14 cellular contexts compared by ENCODE assay signal in the genomic region with DNA sequence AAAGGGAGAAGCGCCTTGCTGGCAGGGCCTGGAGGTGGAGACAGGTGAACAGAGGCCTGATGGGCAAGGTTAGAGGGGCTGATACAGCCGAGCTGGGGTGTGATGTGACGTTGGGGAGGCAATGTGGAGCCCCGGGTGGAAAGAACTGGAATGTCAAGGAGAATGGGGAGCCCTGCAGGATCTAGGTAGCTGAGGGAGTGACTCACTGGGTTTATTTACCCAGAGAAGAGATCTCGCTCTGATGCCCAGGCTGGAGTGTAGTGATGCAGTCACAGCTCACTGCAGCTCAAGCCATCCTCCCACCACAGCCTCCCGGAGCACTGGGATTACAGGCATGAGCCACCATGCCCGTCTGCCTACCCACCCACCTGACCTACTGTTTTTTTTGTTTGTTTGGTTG. TPM values are rescaled to one million over a fixed set of nuclear protein-coding genes. Genes with fewer than 3 reads are reported as not detected.
DNase-seq lines count a peak whose midpoint lies in the region; ATAC-seq, FAIRE-seq and TF ChIP-seq lines count a peak whose summit lies in the region.
"Had no signal": no experiment of that assay in that cellular context is flagged by ENCODE, and none has a peak within 500 bp of the region (broad histone marks: within the 10 kb centered on the region; RNA-seq: fewer than 3 reads in every experiment).

No MANE protein-coding gene starts in this region.

- no peak overlapping the region for H3K9ac ChIP-seq in neural progenitor cell

- no peak for DNase-seq in activated CD8-positive, alpha-beta T cell treated with anti-CD3 and anti-CD28 coated beads for 36 hours
- DNase-seq in activated CD8-positive, alpha-beta T cell treated with anti-CD3 and anti-CD28 coated beads, Interleukin-2, amount 10 ng/mL, durations not matched to agents 7 days and 5 days: no peak
- DNase-seq in HTR-8/SVneo (ENCODE audit: insufficient read length, low spot score) (peak; percentile 36), neural progenitor cell (ENCODE audit: low spot score) (no peak), nucleus accumbens (lab: John Stamatoyannopoulos, UW) (no peak), lower lobe of right lung (no peak), DMS153 treated with DMSO at 0.1 percent for 48 hours (lab: John Stamatoyannopoulos, UW; ENCODE audit: unreplicated experiment) (no peak)
- DNase-seq: DND-41; left colon; NCI-H2171; stimulated activated CD4-positive, alpha-beta T cell treated with anti-CD3 and anti-CD28 coated beads, Interleukin-12 subunit alpha, Interleukin-12 subunit beta, amount 100 ng/mL, for 4 hours; upper lobe of left lung had no signal

- CTCF ChIA-PET in activated CD8-positive, alpha-beta T cell treated with anti-CD3 and anti-CD28 coated beads for 36 hours (lab: Charles Lee): no interaction called here
- CTCF ChIA-PET in activated CD8-positive, alpha-beta T cell treated with anti-CD3 and anti-CD28 coated beads, Interleukin-2, amount 10 ng/mL, durations not matched to agents 7 days and 5 days (lab: Charles Lee): interaction anchor here (2.5 kb wide), 1 partner anchor 30 kb away, joined by 8 read pairs; no protein-coding TSS in a partner anchor

- no peaks in the 10 kb centered on the region for H3K9me3 Mint-ChIP-seq in activated CD8-positive, alpha-beta T cell treated with anti-CD3 and anti-CD28 coated beads for 36 hours
- H3K9me3 Mint-ChIP-seq in activated CD8-positive, alpha-beta T cell treated with anti-CD3 and anti-CD28 coated beads, Interleukin-2, amount 10 ng/mL, durations not matched to agents 7 days and 5 days (ENCODE audit: insufficient read depth): no peaks in the 10 kb centered on the region
- H3K9me3 Mint-ChIP-seq in dendritic cell treated with granulocyte-macrophage colony-stimulating factor and Interleukin-4, amounts not matched to agents 40 ng/mL and 50 ng/mL, for 4 days: no peaks in the 10 kb centered on the region
- H3K9me3 Mint-ChIP-seq in neural progenitor cell: no peaks in the 10 kb centered on the region

- no peak for ATAC-seq in activated CD8-positive, alpha-beta T cell treated with anti-CD3 and anti-CD28 coated beads for 36 hours
- no peak for ATAC-seq in activated CD8-positive, alpha-beta T cell treated with anti-CD3 and anti-CD28 coated beads, Interleukin-2, amount 10 ng/mL, durations not matched to agents 7 days and 5 days
- no peak for ATAC-seq in lower lobe of right lung
- ATAC-seq: left colon had no signal

- POLR2A ChIA-PET in activated CD8-positive, alpha-beta T cell treated with anti-CD3 and anti-CD28 coated beads for 36 hours (lab: Charles Lee): interaction anchor here (1.1 to 2.5 kb wide), 2 partner anchors 30 to 36 kb away, joined by 4 to 7 read pairs; no protein-coding TSS in a partner anchor
- POLR2A ChIA-PET in activated CD8-positive, alpha-beta T cell treated with anti-CD3 and anti-CD28 coated beads, Interleukin-2, amount 10 ng/mL, durations not matched to agents 7 days and 5 days (lab: Charles Lee): interaction anchor here (0.7 kb wide), 1 partner anchor 513 kb away, joined by 3 read pairs; no protein-coding TSS in a partner anchor

- no peaks in the 10 kb centered on the region for H3K27me3 Mint-ChIP-seq in activated CD8-positive, alpha-beta T cell treated with anti-CD3 and anti-CD28 coated beads for 36 hours
- H3K27me3 Mint-ChIP-seq in activated CD8-positive, alpha-beta T cell treated with anti-CD3 and anti-CD28 coated beads, Interleukin-2, amount 10 ng/mL, durations not matched to agents 7 days and 5 days (ENCODE audit: low read depth): peaks cover 4% of the 10 kb centered on the region
- H3K27me3 Mint-ChIP-seq in dendritic cell treated with granulocyte-macrophage colony-stimulating factor and Interleukin-4, amounts not matched to agents 40 ng/mL and 50 ng/mL, for 4 days: no peaks in the 10 kb centered on the region
- peaks cover 4% of the 10 kb centered on the region for H3K27me3 Mint-ChIP-seq in neural progenitor cell (ENCODE audit: insufficient read depth, low read depth)

- H3K9me3 ChIP-seq in neural progenitor cell (ENCODE audit: low read depth) (no peaks in the 10 kb centered on the region), lower lobe of right lung (no peaks in the 10 kb centered on the region)
- H3K9me3 ChIP-seq: upper lobe of left lung had no signal

- H3K4me1 ChIP-seq in neural progenitor cell (peaks cover 5% of the 10 kb centered on the region), lower lobe of right lung (peaks cover 28% of the 10 kb centered on the region)

- intact Hi-C loops in activated CD8-positive, alpha-beta T cell treated with anti-CD3 and anti-CD28 coated beads for 36 hours (cut with micrococcal nuclease): no loop called here
- intact Hi-C loops in dendritic cell treated with granulocyte-macrophage colony-stimulating factor and Interleukin-4, amounts not matched to agents 40 ng/mL and 50 ng/mL, for 4 days (cut with micrococcal nuclease): no loop called here
- intact Hi-C loops in lower lobe of right lung (cut with DNase I): no loop called here

- peak overlapping the region; percentile 17 for H3K4me3 Mint-ChIP-seq in activated CD8-positive, alpha-beta T cell treated with anti-CD3 and anti-CD28 coated beads for 36 hours
- no peak overlapping the region for H3K4me3 Mint-ChIP-seq in activated CD8-positive, alpha-beta T cell treated with anti-CD3 and anti-CD28 coated beads, Interleukin-2, amount 10 ng/mL, durations not matched to agents 7 days and 5 days
- H3K4me3 Mint-ChIP-seq in dendritic cell treated with granulocyte-macrophage colony-stimulating factor and Interleukin-4, amounts not matched to agents 40 ng/mL and 50 ng/mL, for 4 days: no peak overlapping the region
- H3K4me3 Mint-ChIP-seq in neural progenitor cell: peak overlapping the region; percentile 74

- no peak overlapping the region for H3K27ac ChIP-seq in neural progenitor cell
- no peak overlapping the region for H3K27ac ChIP-seq in lower lobe of right lung
- H3K27ac ChIP-seq: upper lobe of left lung had no signal

- peaks cover 26% of the 10 kb centered on the region for H3K79me2 ChIP-seq in neural progenitor cell (ENCODE audit: low read depth)

- H3K27me3 ChIP-seq in neural progenitor cell (no peaks in the 10 kb centered on the region), lower lobe of right lung (ENCODE audit: low read depth) (no peaks in the 10 kb centered on the region)
- H3K27me3 ChIP-seq: upper lobe of left lung had no signal

- H3F3A ChIP-seq in neural progenitor cell (ENCODE audit: low read depth): peaks cover 15% of the 10 kb centered on the region

- H2AFZ ChIP-seq in neural progenitor cell (replicated peaks): no peak overlapping the region

- H3K4me2 ChIP-seq in neural progenitor cell: no peak overlapping the region

- FAIRE-seq in HTR-8/SVneo (lab: Jason Lieb, UNC): no peak
- FAIRE-seq: frontal cortex had no signal

- H3K4me3 ChIP-seq in neural progenitor cell: no peak overlapping the region
- no peak overlapping the region for H3K4me3 ChIP-seq in lower lobe of right lung
- H3K4me3 ChIP-seq: upper lobe of left lung had no signal

- H4K20me1 ChIP-seq in neural progenitor cell (ENCODE audit: low read depth): peaks cover 26% of the 10 kb centered on the region

- peaks cover 14% of the 10 kb centered on the region for H3K4me1 Mint-ChIP-seq in activated CD8-positive, alpha-beta T cell treated with anti-CD3 and anti-CD28 coated beads for 36 hours (ENCODE audit: low read depth)
- peaks cover 13% of the 10 kb centered on the region for H3K4me1 Mint-ChIP-seq in activated CD8-positive, alpha-beta T cell treated with anti-CD3 and anti-CD28 coated beads, Interleukin-2, amount 10 ng/mL, durations not matched to agents 7 days and 5 days (ENCODE audit: low read depth)
- H3K4me1 Mint-ChIP-seq in dendritic cell treated with granulocyte-macrophage colony-stimulating factor and Interleukin-4, amounts not matched to agents 40 ng/mL and 50 ng/mL, for 4 days (ENCODE audit: low read depth): peaks cover 43% of the 10 kb centered on the region
- peaks cover 13% of the 10 kb centered on the region for H3K4me1 Mint-ChIP-seq in neural progenitor cell

- no peak for TF ChIP-seq CTCF in activated CD8-positive, alpha-beta T cell treated with anti-CD3 and anti-CD28 coated beads for 36 hours (IDR thresholded peaks at IDR 0.05)
- TF ChIP-seq CTCF in neural progenitor cell (IDR thresholded peaks at IDR 0.05) (no peak), lower lobe of right lung (IDR thresholded peaks at IDR 0.05) (no peak)

- H3K36me3 Mint-ChIP-seq in activated CD8-positive, alpha-beta T cell treated with anti-CD3 and anti-CD28 coated beads for 36 hours (ENCODE audit: low read depth): no peaks in the 10 kb centered on the region
- peaks cover 2% of the 10 kb centered on the region for H3K36me3 Mint-ChIP-seq in activated CD8-positive, alpha-beta T cell treated with anti-CD3 and anti-CD28 coated beads, Interleukin-2, amount 10 ng/mL, durations not matched to agents 7 days and 5 days (ENCODE audit: low read depth)
- H3K36me3 Mint-ChIP-seq in dendritic cell treated with granulocyte-macrophage colony-stimulating factor and Interleukin-4, amounts not matched to agents 40 ng/mL and 50 ng/mL, for 4 days (ENCODE audit: low read depth): peaks cover 16% of the 10 kb centered on the region
- H3K36me3 Mint-ChIP-seq in neural progenitor cell: no peaks in the 10 kb centered on the region

- H3K36me3 ChIP-seq in neural progenitor cell (no peaks in the 10 kb centered on the region), lower lobe of right lung (no peaks in the 10 kb centered on the region)
- H3K36me3 ChIP-seq: upper lobe of left lung had no signal

- H3K27ac Mint-ChIP-seq in activated CD8-positive, alpha-beta T cell treated with anti-CD3 and anti-CD28 coated beads for 36 hours: no peak overlapping the region
- no peak overlapping the region for H3K27ac Mint-ChIP-seq in activated CD8-positive, alpha-beta T cell treated with anti-CD3 and anti-CD28 coated beads, Interleukin-2, amount 10 ng/mL, durations not matched to agents 7 days and 5 days
- H3K27ac Mint-ChIP-seq in dendritic cell treated with granulocyte-macrophage colony-stimulating factor and Interleukin-4, amounts not matched to agents 40 ng/mL and 50 ng/mL, for 4 days: peak overlapping the region; percentile 2
- H3K27ac Mint-ChIP-seq in neural progenitor cell: peak overlapping the region; percentile 6

RNA-seq across cellular contexts. Expression of gene CYB5R3, which starts 1.9 kb away (rescaled TPM):
- 10 to 100 TPM; 64.2 to 64.3 TPM for total RNA-seq in activated CD8-positive, alpha-beta T cell treated with anti-CD3 and anti-CD28 coated beads for 36 hours
- total RNA-seq in activated CD8-positive, alpha-beta T cell treated with anti-CD3 and anti-CD28 coated beads, Interleukin-2, amount 10 ng/mL, durations not matched to agents 7 days and 5 days: 10 to 100 TPM; 87.7 to 91.4 TPM
- 21.6 and 61.5 TPM in 2 replicates for total RNA-seq in neural progenitor cell (ENCODE audit: low replicate concordance)
- total RNA-seq in lower lobe of right lung: 219 TPM

RNA-seq across cellular contexts. Expression of gene ATP5MGL, which starts 10.7 kb away (rescaled TPM):
- under 1 TPM; 0.54 to 0.59 TPM for total RNA-seq in activated CD8-positive, alpha-beta T cell treated with anti-CD3 and anti-CD28 coated beads for 36 hours
- total RNA-seq in activated CD8-positive, alpha-beta T cell treated with anti-CD3 and anti-CD28 coated beads, Interleukin-2, amount 10 ng/mL, durations not matched to agents 7 days and 5 days: 1 to 10 TPM in 1 of 2 experiments, under 1 TPM in 1; 0.63 to 1.4 TPM
- total RNA-seq in neural progenitor cell (ENCODE audit: low replicate concordance): 0.34 TPM in 1 of 2 replicates, not detected in the other
- total RNA-seq in lower lobe of right lung: 1.0 TPM

RNA-seq across cellular contexts. Expression of gene POLDIP3, which starts 36.5 kb away (rescaled TPM):
- 10 to 100 TPM; 70.2 to 71.1 TPM for total RNA-seq in activated CD8-positive, alpha-beta T cell treated with anti-CD3 and anti-CD28 coated beads for 36 hours
- total RNA-seq in activated CD8-positive, alpha-beta T cell treated with anti-CD3 and anti-CD28 coated beads, Interleukin-2, amount 10 ng/mL, durations not matched to agents 7 days and 5 days: 10 to 100 TPM; 77.2 to 80.6 TPM
- total RNA-seq in neural progenitor cell (ENCODE audit: low replicate concordance) (37.8 and 67.2 TPM in 2 replicates), lower lobe of right lung (75.0 TPM)

Comparison
In these comparisons a context has a peak if more than half of its experiments do, and no peak if none do; other contexts are left out.
1. H3K4me3 Mint-ChIP-seq: peak in activated CD8-positive, alpha-beta T cell treated with anti-CD3 and anti-CD28 coated beads for 36 hours (single experiment) and neural progenitor cell (single experiment); none in activated CD8-positive, alpha-beta T cell treated with anti-CD3 and anti-CD28 coated beads, Interleukin-2, amount 10 ng/mL, durations not matched to agents 7 days and 5 days (single experiment) and dendritic cell treated with granulocyte-macrophage colony-stimulating factor and Interleukin-4, amounts not matched to agents 40 ng/mL and 50 ng/mL, for 4 days (single experiment).
2. H3K27ac Mint-ChIP-seq: peak in dendritic cell treated with granulocyte-macrophage colony-stimulating factor and Interleukin-4, amounts not matched to agents 40 ng/mL and 50 ng/mL, for 4 days (single experiment) and neural progenitor cell (single experiment); none in activated CD8-positive, alpha-beta T cell treated with anti-CD3 and anti-CD28 coated beads for 36 hours (single experiment) and activated CD8-positive, alpha-beta T cell treated with anti-CD3 and anti-CD28 coated beads, Interleukin-2, amount 10 ng/mL, durations not matched to agents 7 days and 5 days (single experiment).